ENCODE assay signal across 36 cellular contexts in genomic region chr15:39793923-39794322, GRCh38.
"Had no signal": no experiment of that assay in that cellular context is flagged by ENCODE, and none has a peak within 500 bp of the region (broad histone marks: within the 10 kb centered on the region; RNA-seq: fewer than 3 reads in every experiment).

No MANE protein-coding gene starts in this region.

- H3K36me3 ChIP-seq: adrenal gland, colonic mucosa, esophagus squamous epithelium, gastroesophageal sphincter, heart right ventricle, WERI-Rb-1 had no signal

- H3K9me3 ChIP-seq: adrenal gland, body of pancreas, colonic mucosa, esophagus squamous epithelium, gastroesophageal sphincter, heart right ventricle had no signal

- H3K4me1 ChIP-seq: adrenal gland, body of pancreas, colonic mucosa had no signal

- DNase-seq: activated CD4-positive, alpha-beta memory T cell treated with anti-CD3 and anti-CD28 coated beads for 36 hours; activated CD4-positive, alpha-beta T cell treated with anti-CD3 and anti-CD28 coated beads for 36 hours; activated CD4-positive, alpha-beta T cell treated with anti-CD3 and anti-CD28 coated beads, Interleukin-2, amount 10 ng/mL, durations not matched to agents 24 days and 14 days; activated CD4-positive, CD25-positive, alpha-beta regulatory T cell; activated CD4-positive, CD25-positive, alpha-beta regulatory T cell treated with anti-CD3 and anti-CD28 coated beads, Interleukin-2, amount 50 U/mL, for 72 hours; activated CD8-positive, alpha-beta memory T cell treated with anti-CD3 and anti-CD28 coated beads, Interleukin-2, amount 10 ng/mL, durations not matched to agents 7 days and 5 days; activated CD8-positive, alpha-beta memory T cell treated with anti-CD3 and anti-CD28 coated beads, Interleukin-2, amount 50 U/mL, for 4 hours; activated CD8-positive, alpha-beta T cell treated with anti-CD3 and anti-CD28 coated beads, Interleukin-2, amount 10 ng/mL, durations not matched to agents 7 days and 5 days; activated effector memory CD4-positive, alpha-beta T cell treated with anti-CD3 and anti-CD28 coated beads, Interleukin-2, amount 50 U/mL, for 16 hours; activated naive CD4-positive, alpha-beta T cell treated with anti-CD3 and anti-CD28 coated beads for 36 hours; activated naive CD8-positive, alpha-beta T cell treated with anti-CD3 and anti-CD28 coated beads for 36 hours; activated naive CD8-positive, alpha-beta T cell treated with anti-CD3 and anti-CD28 coated beads, Interleukin-2, amount 50 U/mL, for 24 hours; activated T-cell treated with anti-CD3 and anti-CD28 coated beads, Interleukin-2, amount 50 U/mL, for 1 hour; activated T-cell treated with anti-CD3 and anti-CD28 coated beads, Interleukin-2, amount 50 U/mL, for 48 hours; adrenal gland; amygdala; aorta; body of pancreas; central memory CD4-positive, alpha-beta T cell; cerebellar nuclear complex; colonic mucosa; effector CD8-positive, alpha-beta T cell; esophagus squamous epithelium; foreskin melanocyte; heart right ventricle; T1000; WERI-Rb-1 had no signal

- H3K4me1 Mint-ChIP-seq: activated CD4-positive, alpha-beta T cell treated with anti-CD3 and anti-CD28 coated beads for 36 hours; activated CD4-positive, alpha-beta T cell treated with anti-CD3 and anti-CD28 coated beads, Interleukin-2, amount 10 ng/mL, durations not matched to agents 24 days and 14 days; activated naive CD4-positive, alpha-beta T cell treated with anti-CD3 and anti-CD28 coated beads, Interleukin-2, amount 50 U/mL, for 24 hours; activated naive CD8-positive, alpha-beta T cell treated with anti-CD3 and anti-CD28 coated beads for 36 hours; activated naive CD8-positive, alpha-beta T cell treated with anti-CD3 and anti-CD28 coated beads, Interleukin-2, amount 50 U/mL, for 24 hours had no signal

- H3K27me3 ChIP-seq: body of pancreas, colonic mucosa, esophagus squamous epithelium, gastroesophageal sphincter, heart right ventricle, hepatocyte had no signal

- H3K9me3 Mint-ChIP-seq: activated CD4-positive, alpha-beta memory T cell treated with anti-CD3 and anti-CD28 coated beads for 36 hours; activated CD4-positive, alpha-beta T cell treated with anti-CD3 and anti-CD28 coated beads, Interleukin-2, amount 10 ng/mL, durations not matched to agents 24 days and 14 days; activated naive CD4-positive, alpha-beta T cell treated with anti-CD3 and anti-CD28 coated beads for 36 hours; activated naive CD4-positive, alpha-beta T cell treated with anti-CD3 and anti-CD28 coated beads, Interleukin-2, amount 50 U/mL, for 24 hours; activated naive CD8-positive, alpha-beta T cell treated with anti-CD3 and anti-CD28 coated beads for 36 hours; activated naive CD8-positive, alpha-beta T cell treated with anti-CD3 and anti-CD28 coated beads, Interleukin-2, amount 50 U/mL, for 24 hours; activated T-helper 1 cell treated with anti-CD3 and anti-CD28 coated beads, Interleukin-12 subunit alpha, Interleukin-12 subunit beta, Interleukin-2, Interleukin-4 antibody, amounts not matched to agents 30 ng/mL and 10 ng/mL and 1 ng/mL, durations not matched to agents 14 hours and 24 hours and 36 hours; activated T-helper 2 cell treated with anti-CD3 and anti-CD28 coated beads, Interferon-gamma antibody, Interleukin-2, Interleukin-4, amounts not matched to agents 10 μg/mL and 5 μg/mL and 100 μg/mL, durations not matched to agents 14 hours and 24 hours and 36 hours; T-helper 2 cell treated with Interferon-gamma antibody and Interleukin-4, amounts not matched to agents 5 μg/mL and 100 μg/mL, for 36 hours had no signal

- ATAC-seq: activated CD4-positive, alpha-beta T cell treated with anti-CD3 and anti-CD28 coated beads for 36 hours; activated CD8-positive, alpha-beta memory T cell treated with anti-CD3 and anti-CD28 coated beads, Interleukin-2, amount 10 ng/mL, durations not matched to agents 7 days and 5 days; activated CD8-positive, alpha-beta T cell treated with anti-CD3 and anti-CD28 coated beads, Interleukin-2, amount 10 ng/mL, durations not matched to agents 7 days and 5 days; activated naive CD8-positive, alpha-beta T cell treated with anti-CD3 and anti-CD28 coated beads, Interleukin-2, amount 50 U/mL, for 24 hours; body of pancreas; gastroesophageal sphincter; heart right ventricle had no signal

- H3K27ac ChIP-seq: adrenal gland, body of pancreas, colonic mucosa, epithelial cell of prostate, esophagus squamous epithelium, gastroesophageal sphincter, hepatocyte, WERI-Rb-1 had no signal

- H3K36me3 Mint-ChIP-seq: activated CD4-positive, alpha-beta memory T cell treated with anti-CD3 and anti-CD28 coated beads for 36 hours; activated CD8-positive, alpha-beta memory T cell treated with anti-CD3 and anti-CD28 coated beads, Interleukin-2, amount 10 ng/mL, durations not matched to agents 7 days and 5 days; activated naive CD4-positive, alpha-beta T cell treated with anti-CD3 and anti-CD28 coated beads, Interleukin-2, amount 50 U/mL, for 24 hours; activated naive CD8-positive, alpha-beta T cell treated with anti-CD3 and anti-CD28 coated beads for 36 hours had no signal

- H3K4me3 Mint-ChIP-seq: activated CD4-positive, alpha-beta memory T cell treated with anti-CD3 and anti-CD28 coated beads for 36 hours; activated CD4-positive, alpha-beta T cell treated with anti-CD3 and anti-CD28 coated beads for 36 hours; activated CD4-positive, alpha-beta T cell treated with anti-CD3 and anti-CD28 coated beads, Interleukin-2, amount 10 ng/mL, durations not matched to agents 24 days and 14 days; activated CD8-positive, alpha-beta memory T cell treated with anti-CD3 and anti-CD28 coated beads, Interleukin-2, amount 10 ng/mL, durations not matched to agents 7 days and 5 days; activated CD8-positive, alpha-beta T cell treated with anti-CD3 and anti-CD28 coated beads, Interleukin-2, amount 10 ng/mL, durations not matched to agents 7 days and 5 days; activated naive CD4-positive, alpha-beta T cell treated with anti-CD3 and anti-CD28 coated beads for 36 hours; activated naive CD4-positive, alpha-beta T cell treated with anti-CD3 and anti-CD28 coated beads, Interleukin-2, amount 50 U/mL, for 24 hours; activated naive CD8-positive, alpha-beta T cell treated with anti-CD3 and anti-CD28 coated beads for 36 hours; activated naive CD8-positive, alpha-beta T cell treated with anti-CD3 and anti-CD28 coated beads, Interleukin-2, amount 50 U/mL, for 24 hours; activated T-helper 1 cell treated with anti-CD3 and anti-CD28 coated beads, Interleukin-12 subunit alpha, Interleukin-12 subunit beta, Interleukin-2, Interleukin-4 antibody, amounts not matched to agents 30 ng/mL and 10 ng/mL and 1 ng/mL, durations not matched to agents 14 hours and 24 hours and 36 hours; T-helper 2 cell treated with Interferon-gamma antibody and Interleukin-4, amounts not matched to agents 5 μg/mL and 100 μg/mL, for 36 hours had no signal

- FAIRE-seq: endometrium, endothelial cell of umbilical vein had no signal

- H3K27ac Mint-ChIP-seq: activated CD4-positive, alpha-beta memory T cell treated with anti-CD3 and anti-CD28 coated beads for 36 hours; activated CD4-positive, alpha-beta T cell treated with anti-CD3 and anti-CD28 coated beads for 36 hours; activated CD4-positive, alpha-beta T cell treated with anti-CD3 and anti-CD28 coated beads, Interleukin-2, amount 10 ng/mL, durations not matched to agents 24 days and 14 days; activated CD8-positive, alpha-beta memory T cell treated with anti-CD3 and anti-CD28 coated beads, Interleukin-2, amount 10 ng/mL, durations not matched to agents 7 days and 5 days; activated CD8-positive, alpha-beta T cell treated with anti-CD3 and anti-CD28 coated beads, Interleukin-2, amount 10 ng/mL, durations not matched to agents 7 days and 5 days; activated naive CD4-positive, alpha-beta T cell treated with anti-CD3 and anti-CD28 coated beads for 36 hours; activated naive CD4-positive, alpha-beta T cell treated with anti-CD3 and anti-CD28 coated beads, Interleukin-2, amount 50 U/mL, for 24 hours; activated naive CD8-positive, alpha-beta T cell treated with anti-CD3 and anti-CD28 coated beads for 36 hours; activated naive CD8-positive, alpha-beta T cell treated with anti-CD3 and anti-CD28 coated beads, Interleukin-2, amount 50 U/mL, for 24 hours; activated T-helper 1 cell treated with anti-CD3 and anti-CD28 coated beads, Interleukin-12 subunit alpha, Interleukin-12 subunit beta, Interleukin-2, Interleukin-4 antibody, amounts not matched to agents 30 ng/mL and 10 ng/mL and 1 ng/mL, durations not matched to agents 14 hours and 24 hours and 36 hours; activated T-helper 2 cell treated with anti-CD3 and anti-CD28 coated beads, Interferon-gamma antibody, Interleukin-2, Interleukin-4, amounts not matched to agents 10 μg/mL and 5 μg/mL and 100 μg/mL, durations not matched to agents 14 hours and 24 hours and 36 hours; T-helper 2 cell treated with Interferon-gamma antibody and Interleukin-4, amounts not matched to agents 5 μg/mL and 100 μg/mL, for 36 hours had no signal

- H3K4me3 ChIP-seq: adrenal gland, body of pancreas, colonic mucosa, esophagus squamous epithelium, gastroesophageal sphincter, heart right ventricle, hepatocyte had no signal

- H2AFZ ChIP-seq: hepatocyte had no signal

- H3K4me2 ChIP-seq: hepatocyte had no signal

- H3K79me2 ChIP-seq: hepatocyte had no signal
